Comparison of ENCODE assay signal across 3 cellular contexts in genomic region chr1:101181930-101182329, GRCh38.
TF ChIP-seq lines count a peak whose summit lies in the region.

No MANE protein-coding gene starts in this region.

TF ChIP-seq in liver, 16 proteins besides CTCF, POLR2A, EP300 and RAD21:
- TF ChIP-seq HNF4G (IDR thresholded peaks at IDR 0.05), result no peak
- no peak for TF ChIP-seq EGR1 (IDR thresholded peaks at IDR 0.05; ENCODE audit: low read depth in 2 of 2)
- no peak for TF ChIP-seq GABPA (IDR thresholded peaks at IDR 0.05 in 1 of 2, conservative IDR thresholded peaks at IDR 0.05 in 1 of 2)
- TF ChIP-seq JUND (IDR thresholded peaks at IDR 0.05), result no peak
- TF ChIP-seq FOXA2 (IDR thresholded peaks at IDR 0.05), result no peak
- no peak for TF ChIP-seq ATF3 (IDR thresholded peaks at IDR 0.05)
- TF ChIP-seq NR2F2 (IDR thresholded peaks at IDR 0.05), result peak; percentile 17
- no peak for TF ChIP-seq MAX (IDR thresholded peaks at IDR 0.05)
- TF ChIP-seq SP1 (IDR thresholded peaks at IDR 0.05), result peak; percentile 9
- TF ChIP-seq, protein P1, sequence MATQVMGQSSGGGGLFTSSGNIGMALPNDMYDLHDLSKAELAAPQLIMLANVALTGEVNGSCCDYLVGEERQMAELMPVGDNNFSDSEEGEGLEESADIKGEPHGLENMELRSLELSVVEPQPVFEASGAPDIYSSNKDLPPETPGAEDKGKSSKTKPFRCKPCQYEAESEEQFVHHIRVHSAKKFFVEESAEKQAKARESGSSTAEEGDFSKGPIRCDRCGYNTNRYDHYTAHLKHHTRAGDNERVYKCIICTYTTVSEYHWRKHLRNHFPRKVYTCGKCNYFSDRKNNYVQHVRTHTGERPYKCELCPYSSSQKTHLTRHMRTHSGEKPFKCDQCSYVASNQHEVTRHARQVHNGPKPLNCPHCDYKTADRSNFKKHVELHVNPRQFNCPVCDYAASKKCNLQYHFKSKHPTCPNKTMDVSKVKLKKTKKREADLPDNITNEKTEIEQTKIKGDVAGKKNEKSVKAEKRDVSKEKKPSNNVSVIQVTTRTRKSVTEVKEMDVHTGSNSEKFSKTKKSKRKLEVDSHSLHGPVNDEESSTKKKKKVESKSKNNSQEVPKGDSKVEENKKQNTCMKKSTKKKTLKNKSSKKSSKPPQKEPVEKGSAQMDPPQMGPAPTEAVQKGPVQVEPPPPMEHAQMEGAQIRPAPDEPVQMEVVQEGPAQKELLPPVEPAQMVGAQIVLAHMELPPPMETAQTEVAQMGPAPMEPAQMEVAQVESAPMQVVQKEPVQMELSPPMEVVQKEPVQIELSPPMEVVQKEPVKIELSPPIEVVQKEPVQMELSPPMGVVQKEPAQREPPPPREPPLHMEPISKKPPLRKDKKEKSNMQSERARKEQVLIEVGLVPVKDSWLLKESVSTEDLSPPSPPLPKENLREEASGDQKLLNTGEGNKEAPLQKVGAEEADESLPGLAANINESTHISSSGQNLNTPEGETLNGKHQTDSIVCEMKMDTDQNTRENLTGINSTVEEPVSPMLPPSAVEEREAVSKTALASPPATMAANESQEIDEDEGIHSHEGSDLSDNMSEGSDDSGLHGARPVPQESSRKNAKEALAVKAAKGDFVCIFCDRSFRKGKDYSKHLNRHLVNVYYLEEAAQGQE (IDR thresholded peaks at IDR 0.05), result no peak

TF ChIP-seq in HepG2, 621 proteins besides CTCF, POLR2A, EP300 and RAD21:
- TF ChIP-seq, protein P2, sequence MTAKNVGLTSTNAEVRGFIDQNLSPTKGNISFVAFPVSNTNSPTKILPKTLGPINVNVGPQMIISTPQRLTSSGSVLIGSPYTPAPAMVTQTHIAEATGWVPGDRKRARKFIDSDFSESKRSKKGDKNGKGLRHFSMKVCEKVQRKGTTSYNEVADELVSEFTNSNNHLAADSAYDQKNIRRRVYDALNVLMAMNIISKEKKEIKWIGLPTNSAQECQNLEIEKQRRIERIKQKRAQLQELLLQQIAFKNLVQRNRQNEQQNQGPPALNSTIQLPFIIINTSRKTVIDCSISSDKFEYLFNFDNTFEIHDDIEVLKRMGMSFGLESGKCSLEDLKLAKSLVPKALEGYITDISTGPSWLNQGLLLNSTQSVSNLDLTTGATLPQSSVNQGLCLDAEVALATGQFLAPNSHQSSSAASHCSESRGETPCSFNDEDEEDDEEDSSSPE (CRISPR knock-in tag; IDR thresholded peaks at IDR 0.05), result no peak
- TF ChIP-seq MIXL1 (CRISPR knock-in tag; IDR thresholded peaks at IDR 0.05) (no peak), IKZF1 (IDR thresholded peaks at IDR 0.05) (no peak), NCOR1 (IDR thresholded peaks at IDR 0.05; ENCODE audit: borderline replicate concordance, low read length) (no peak), MED8 (CRISPR knock-in tag; IDR thresholded peaks at IDR 0.05; ENCODE audit: insufficient replicate concordance) (no peak), TBX2 (CRISPR knock-in tag; IDR thresholded peaks at IDR 0.05; ENCODE audit: borderline replicate concordance) (no peak), PLRG1 (conservative IDR thresholded peaks at IDR 0.05) (no peak), KMT2B (CRISPR knock-in tag; IDR thresholded peaks at IDR 0.05) (no peak), DPF2 (CRISPR knock-in tag; IDR thresholded peaks at IDR 0.05; ENCODE audit: borderline replicate concordance, low read depth) (no peak), MIER3 (CRISPR knock-in tag; IDR thresholded peaks at IDR 0.05; ENCODE audit: borderline replicate concordance) (no peak), THAP7 (CRISPR knock-in tag; IDR thresholded peaks at IDR 0.05) (no peak), SOX5 (CRISPR knock-in tag; IDR thresholded peaks at IDR 0.05; ENCODE audit: borderline replicate concordance) (no peak), CHD4 (IDR thresholded peaks at IDR 0.05; ENCODE audit: borderline replicate concordance, low read length) (no peak), SP140L (CRISPR knock-in tag; IDR thresholded peaks at IDR 0.05; ENCODE audit: borderline replicate concordance) (no peak)
- TF ChIP-seq, protein P3, sequence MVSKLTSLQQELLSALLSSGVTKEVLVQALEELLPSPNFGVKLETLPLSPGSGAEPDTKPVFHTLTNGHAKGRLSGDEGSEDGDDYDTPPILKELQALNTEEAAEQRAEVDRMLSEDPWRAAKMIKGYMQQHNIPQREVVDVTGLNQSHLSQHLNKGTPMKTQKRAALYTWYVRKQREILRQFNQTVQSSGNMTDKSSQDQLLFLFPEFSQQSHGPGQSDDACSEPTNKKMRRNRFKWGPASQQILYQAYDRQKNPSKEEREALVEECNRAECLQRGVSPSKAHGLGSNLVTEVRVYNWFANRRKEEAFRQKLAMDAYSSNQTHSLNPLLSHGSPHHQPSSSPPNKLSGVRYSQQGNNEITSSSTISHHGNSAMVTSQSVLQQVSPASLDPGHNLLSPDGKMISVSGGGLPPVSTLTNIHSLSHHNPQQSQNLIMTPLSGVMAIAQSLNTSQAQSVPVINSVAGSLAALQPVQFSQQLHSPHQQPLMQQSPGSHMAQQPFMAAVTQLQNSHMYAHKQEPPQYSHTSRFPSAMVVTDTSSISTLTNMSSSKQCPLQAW (CRISPR knock-in tag; IDR thresholded peaks at IDR 0.05), result no peak
- TF ChIP-seq, protein P4, sequence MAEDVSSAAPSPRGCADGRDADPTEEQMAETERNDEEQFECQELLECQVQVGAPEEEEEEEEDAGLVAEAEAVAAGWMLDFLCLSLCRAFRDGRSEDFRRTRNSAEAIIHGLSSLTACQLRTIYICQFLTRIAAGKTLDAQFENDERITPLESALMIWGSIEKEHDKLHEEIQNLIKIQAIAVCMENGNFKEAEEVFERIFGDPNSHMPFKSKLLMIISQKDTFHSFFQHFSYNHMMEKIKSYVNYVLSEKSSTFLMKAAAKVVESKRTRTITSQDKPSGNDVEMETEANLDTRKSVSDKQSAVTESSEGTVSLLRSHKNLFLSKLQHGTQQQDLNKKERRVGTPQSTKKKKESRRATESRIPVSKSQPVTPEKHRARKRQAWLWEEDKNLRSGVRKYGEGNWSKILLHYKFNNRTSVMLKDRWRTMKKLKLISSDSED (CRISPR knock-in tag; IDR thresholded peaks at IDR 0.05), result no peak
TF ChIP-seq in HepG2: peak in this region for 0.

TF ChIP-seq in K562, 482 proteins besides CTCF, POLR2A, EP300 and RAD21:
- TF ChIP-seq NR2C2 (CRISPR knock-in tag; IDR thresholded peaks at IDR 0.05) (no peak), NR2C2 (tag; IDR thresholded peaks at IDR 0.05) (peak; percentile 31; the same call in 1 of the 2 replicates)
- TF ChIP-seq, protein P5, sequence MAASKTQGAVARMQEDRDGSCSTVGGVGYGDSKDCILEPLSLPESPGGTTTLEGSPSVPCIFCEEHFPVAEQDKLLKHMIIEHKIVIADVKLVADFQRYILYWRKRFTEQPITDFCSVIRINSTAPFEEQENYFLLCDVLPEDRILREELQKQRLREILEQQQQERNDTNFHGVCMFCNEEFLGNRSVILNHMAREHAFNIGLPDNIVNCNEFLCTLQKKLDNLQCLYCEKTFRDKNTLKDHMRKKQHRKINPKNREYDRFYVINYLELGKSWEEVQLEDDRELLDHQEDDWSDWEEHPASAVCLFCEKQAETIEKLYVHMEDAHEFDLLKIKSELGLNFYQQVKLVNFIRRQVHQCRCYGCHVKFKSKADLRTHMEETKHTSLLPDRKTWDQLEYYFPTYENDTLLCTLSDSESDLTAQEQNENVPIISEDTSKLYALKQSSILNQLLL (CRISPR knock-in tag; IDR thresholded peaks at IDR 0.05; ENCODE audit: borderline replicate concordance), result no peak
